In the genomic region with DNA sequence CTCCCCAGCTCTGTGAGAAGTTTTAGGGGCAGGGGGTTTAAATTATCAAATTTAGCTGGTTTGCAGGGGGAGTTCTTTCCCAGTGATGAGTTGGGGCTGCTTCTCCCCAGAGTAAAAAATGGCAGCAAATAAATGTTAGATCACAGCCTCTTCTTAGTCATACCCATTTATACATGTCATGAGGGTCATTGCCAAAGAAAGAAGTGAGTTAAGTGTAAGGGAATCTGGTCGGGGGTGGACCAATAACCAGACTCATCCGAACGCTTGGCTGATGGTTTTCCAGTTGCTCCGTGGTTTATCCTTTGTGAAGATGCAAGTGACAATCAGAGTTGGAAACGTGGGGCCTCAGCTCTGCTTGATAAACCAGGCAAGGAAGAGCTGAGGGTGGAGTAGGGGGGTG, we compare ENCODE assay signal across 18 cellular contexts.
A peak's percentile ranks its signal among the peaks of the same experiment; 100 is the strongest.
DNase-seq lines count a peak whose midpoint lies in the region; ATAC-seq and TF ChIP-seq lines count a peak whose summit lies in the region.
"Had no signal": no experiment of that assay in that cellular context is flagged by ENCODE, and none has a peak within 500 bp of the region (broad histone marks: within the 10 kb centered on the region; RNA-seq: fewer than 3 reads in every experiment).

No MANE protein-coding gene starts in this region.

- H3K79me2 ChIP-seq in fibroblast of lung (ENCODE audit: control insufficient read depth, insufficient read depth, low read length), result no peaks in the 10 kb centered on the region

- TF ChIP-seq CTCF in RWPE2 (IDR thresholded peaks at IDR 0.05; ENCODE audit: poor library complexity, severe bottlenecking) (no peak), fibroblast of lung (conservative IDR thresholded peaks at IDR 0.05 in 1 of 2, IDR thresholded peaks at IDR 0.05 in 1 of 2; ENCODE audit: low read depth in 1 of 2, low read length in 2 of 2) (no peak), psoas muscle (IDR thresholded peaks at IDR 0.05) (no peak), prostate gland (IDR thresholded peaks at IDR 0.05) (no peak)

- 0 out of 3 replicates have a peak, but pooled peaks have one; percentile 17 for ATAC-seq in RWPE2 (ENCODE audit: low read depth)
- ATAC-seq in psoas muscle, result peak; percentile 60 to 69 (median 64)
- ATAC-seq: body of pancreas, HepG2 had no signal

- H3K4me3 ChIP-seq in RWPE2 (ENCODE audit: severe bottlenecking) (no peak overlapping the region), fibroblast of lung (replicated peaks in 1 of 4; ENCODE audit: control extremely low read depth in 1 of 4, insufficient read depth in 1 of 4, low read depth in 3 of 4, low read length in 4 of 4) (no peak overlapping the region), psoas muscle (no peak overlapping the region), prostate gland (no peak overlapping the region)
- H3K4me3 ChIP-seq: body of pancreas had no signal

- H3K27ac ChIP-seq in RWPE2 (ENCODE audit: poor library complexity, severe bottlenecking) (no peak overlapping the region), fibroblast of lung (ENCODE audit: insufficient read depth, low read length) (no peak overlapping the region), psoas muscle (no peak overlapping the region), prostate gland (no peak overlapping the region)
- H3K27ac ChIP-seq: body of pancreas, C4-2B had no signal

- no peaks in the 10 kb centered on the region for H3K27me3 ChIP-seq in RWPE2 (ENCODE audit: insufficient read depth, poor library complexity, severe bottlenecking)
- no peaks in the 10 kb centered on the region for H3K27me3 ChIP-seq in fibroblast of lung (ENCODE audit: control insufficient read depth, insufficient read depth, low read length)
- H3K27me3 ChIP-seq in psoas muscle (ENCODE audit: insufficient read depth in 3 of 3, low read length in 2 of 3), result no peaks in the 10 kb centered on the region
- no peaks in the 10 kb centered on the region for H3K27me3 ChIP-seq in prostate gland (replicated peaks; ENCODE audit: insufficient read depth)
- H3K27me3 ChIP-seq: body of pancreas had no signal

- DNase-seq in GM03348 (ENCODE audit: low spot score) (peak; percentile 88), RWPE2 (ENCODE audit: low spot score) (no peak), fibroblast of lung (ENCODE audit: low read depth in 2 of 2) (peak; percentile 73 to 93), psoas muscle (no peak), prostate gland (ENCODE audit: low spot score) (no peak), NCI-H2107 treated with DMSO at 0.1 percent for 48 hours (lab: John Stamatoyannopoulos, UW; ENCODE audit: unreplicated experiment) (no peak), COLO829 (ENCODE audit: low spot score) (no peak), posterior cingulate gyrus (no peak)
- DNase-seq: activated gamma-delta T cell treated with Interleukin-2 at 50 U/mL for 16 hours; DMS79 treated with DMSO at 0.1 percent for 48 hours; endodermal cell; head of caudate nucleus; NCI-H1048; stimulated activated CD4-positive, alpha-beta T cell treated with anti-CD3 and anti-CD28 coated beads, Interleukin-2, amount 100 ng/mL, for 24 hours; stimulated activated CD8-positive, alpha-beta memory T cell treated with anti-CD3 and anti-CD28 coated beads, Interleukin-4, amount 100 ng/mL, for 48 hours had no signal

- 28 to 59% (median 43%) methylated on average over 5 of the region's 5 CpGs for WGBS in psoas muscle, 3 donors
- 76% methylated on average over 5 of the region's 5 CpGs for WGBS in prostate gland

- H2AFZ ChIP-seq in fibroblast of lung (ENCODE audit: low read length), result no peak overlapping the region

- no peak overlapping the region for H3K4me2 ChIP-seq in fibroblast of lung (ENCODE audit: extremely low read depth, insufficient read depth, low read length)

- H4K20me1 ChIP-seq in fibroblast of lung (ENCODE audit: control insufficient read depth, extremely low read depth, insufficient read depth, low read length), result no peaks in the 10 kb centered on the region

- TF ChIP-seq POLR2A in prostate gland (IDR thresholded peaks at IDR 0.05), result no peak

- H3K4me1 ChIP-seq in RWPE2 (ENCODE audit: insufficient read depth, poor library complexity, severe bottlenecking) (no peaks in the 10 kb centered on the region), fibroblast of lung (ENCODE audit: control insufficient read depth, extremely low read depth, insufficient read depth, low read length) (peaks cover 12% of the 10 kb centered on the region), psoas muscle (no peaks in the 10 kb centered on the region), prostate gland (replicated peaks) (peaks cover 9% of the 10 kb centered on the region)
- H3K4me1 ChIP-seq: body of pancreas had no signal

- H3K9me3 ChIP-seq in RWPE2 (ENCODE audit: severe bottlenecking) (no peaks in the 10 kb centered on the region), fibroblast of lung (ENCODE audit: control insufficient read depth, insufficient read depth, low read depth, low read length) (no peaks in the 10 kb centered on the region), psoas muscle (no peaks in the 10 kb centered on the region), prostate gland (no peaks in the 10 kb centered on the region)
- H3K9me3 ChIP-seq: body of pancreas had no signal

- no peaks in the 10 kb centered on the region for H3K36me3 ChIP-seq in RWPE2 (ENCODE audit: low read depth)
- H3K36me3 ChIP-seq in fibroblast of lung (ENCODE audit: control insufficient read depth, insufficient read depth, low read length), result no peaks in the 10 kb centered on the region
- no peaks in the 10 kb centered on the region for H3K36me3 ChIP-seq in psoas muscle (ENCODE audit: insufficient read depth in 1 of 2, low read depth in 1 of 2)
- no peaks in the 10 kb centered on the region for H3K36me3 ChIP-seq in prostate gland

- H3K9ac ChIP-seq in fibroblast of lung (ENCODE audit: insufficient read depth, low read length), result no peak overlapping the region

- intact Hi-C loops in psoas muscle (cut with DNase I), result no loop called here
- intact Hi-C loops in prostate gland (cut with DNase I), result no loop called here
- intact Hi-C loops in posterior cingulate gyrus (cut with DNase I), result no loop called here

Comparison
In these comparisons a context has a peak if more than half of its experiments do, and no peak if none do; other contexts are left out.
1. DNase-seq: peak in GM03348 (single experiment) and fibroblast of lung (2 of 2); none in RWPE2 (single experiment), psoas muscle (0 of 2), prostate gland (single experiment), NCI-H2107 treated with DMSO at 0.1 percent for 48 hours (single experiment), COLO829 (single experiment) and posterior cingulate gyrus (0 of 10).